ENCODE assay signal across 8 cellular contexts in the genomic region with DNA sequence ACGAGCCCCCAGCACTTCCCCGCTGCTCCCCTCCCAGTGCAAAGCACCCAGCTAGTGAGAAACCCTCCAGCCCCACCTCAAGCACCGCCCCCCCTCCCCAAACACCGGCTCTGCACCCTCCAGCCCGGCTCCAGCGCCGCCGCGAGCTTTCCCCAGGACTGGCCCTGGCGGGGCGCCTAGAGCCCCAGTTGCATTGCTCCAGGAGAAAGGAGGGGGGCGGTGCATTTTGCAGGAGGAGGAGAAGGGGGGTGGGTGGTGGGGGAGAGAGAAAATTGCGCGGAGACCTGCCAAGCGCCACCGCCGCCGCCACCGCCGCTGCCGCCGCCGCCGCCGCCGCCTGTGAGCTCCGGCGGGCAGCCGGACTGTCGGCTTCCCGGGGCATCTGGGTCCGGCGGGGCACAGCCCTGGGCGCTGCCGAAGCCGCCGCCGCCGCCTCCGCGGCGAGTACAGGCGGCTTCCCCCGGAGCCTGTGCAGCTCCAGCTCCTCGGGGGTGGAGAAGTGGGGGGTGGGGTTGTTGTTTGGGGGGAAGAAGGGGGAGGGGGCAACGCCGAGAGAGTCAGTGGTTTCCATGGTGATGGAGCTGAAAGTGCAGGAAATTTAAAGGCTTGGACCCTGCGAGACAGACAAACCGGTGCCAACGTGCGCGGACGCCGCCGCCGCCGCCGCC. TPM values are rescaled to one million over a fixed set of nuclear protein-coding genes. Genes with fewer than 3 reads are reported as not detected.
DNase-seq lines count a peak whose midpoint lies in the region; ATAC-seq and TF ChIP-seq lines count a peak whose summit lies in the region.

A gene (plus strand): TSS at position 627 of the 668 bp plus-strand sequence. CDS start 525 bp downstream, outside the sequence.

- peaks cover 27% of the 10 kb centered on the region for H3K4me1 Mint-ChIP-seq in HFFc6 (ENCODE audit: low read depth)

- H3K9me3 ChIP-seq in adipocyte (ENCODE audit: control insufficient read depth, low read length) (no peaks in the 10 kb centered on the region), heart right ventricle (no peaks in the 10 kb centered on the region), trophoblast cell (ENCODE audit: insufficient read depth, low read depth, low read length) (no peaks in the 10 kb centered on the region)

- H3K23ac ChIP-seq in trophoblast cell (ENCODE audit: low read length): no peak within 1 kb of the TSS

- peak within 1 kb of the TSS; percentile 94 for H2BK120ac ChIP-seq in trophoblast cell (ENCODE audit: insufficient read depth, low read length, poor library complexity)

- peaks cover 17% of the 10 kb centered on the region for H3K4me1 ChIP-seq in adipocyte (ENCODE audit: control insufficient read depth, insufficient read depth, low read length)
- H3K4me1 ChIP-seq in heart right ventricle: peaks cover 13 to 52% (median 37%) of the 10 kb centered on the region in 9 donors
- peaks cover 1 to 4% of the 10 kb centered on the region in 2 experiments for H3K4me1 ChIP-seq in trophoblast cell (ENCODE audit: control insufficient read depth in 1 of 2, insufficient read depth in 2 of 2, low read length in 2 of 2)

- no peaks in the 10 kb centered on the region for H3K36me3 Mint-ChIP-seq in HFFc6 (ENCODE audit: low read depth)

- peak within 1 kb of the TSS; percentile 89 for H3K4me3 Mint-ChIP-seq in HFFc6

- peak within 1 kb of the TSS; percentile 96 for H3K14ac ChIP-seq in trophoblast cell (ENCODE audit: low read length)

- peak within 1 kb of the TSS; percentile 83 for H3K4me3 ChIP-seq in adipocyte (ENCODE audit: low read length)
- peak within 1 kb of the TSS; percentile 30 to 78 (median 59) for H3K4me3 ChIP-seq in heart right ventricle
- peak within 1 kb of the TSS; percentile 95 for H3K4me3 ChIP-seq in trophoblast cell (ENCODE audit: low read depth, low read length)

- peak within 1 kb of the TSS; percentile 99 for H3K18ac ChIP-seq in trophoblast cell (ENCODE audit: low read length)

- H2AK5ac ChIP-seq in trophoblast cell (ENCODE audit: low read length): peak within 1 kb of the TSS; percentile 17

- H2BK5ac ChIP-seq in trophoblast cell (ENCODE audit: low read depth, low read length, poor library complexity): peak within 1 kb of the TSS; percentile 94

- DNase-seq in AG20443 (ENCODE audit: low spot score) (peak; percentile 75), HFFc6 (peak; percentile 65), RPMI7951 (ENCODE audit: low read depth) (peak; percentile 29), adipocyte (ENCODE audit: low read depth) (peak; percentile 78), heart right ventricle (peak; percentile 45 to 51), trophoblast cell (peak; percentile 48 to 61)

- peaks cover 18% of the 10 kb centered on the region for H3K79me2 ChIP-seq in trophoblast cell (ENCODE audit: control insufficient read depth, insufficient read depth, low read length, poor library complexity)

- peak within 1 kb of the TSS; percentile 97 for H3K4me2 ChIP-seq in trophoblast cell (ENCODE audit: low read length)

- H4K12ac ChIP-seq in trophoblast cell (ENCODE audit: low read depth, low read length): peak within 1 kb of the TSS; percentile 95

- peak within 1 kb of the TSS; percentile 99 for H2AFZ ChIP-seq in trophoblast cell (ENCODE audit: insufficient read depth, low read length, poor library complexity)

- H3K9me3 Mint-ChIP-seq in HFFc6: no peaks in the 10 kb centered on the region

- peak within 1 kb of the TSS; percentile 71 for H3K27ac Mint-ChIP-seq in HFFc6

- peaks cover 38% of the 10 kb centered on the region for H3K79me1 ChIP-seq in trophoblast cell (ENCODE audit: low read length)

- H3K4ac ChIP-seq in trophoblast cell (ENCODE audit: low read depth, low read length): peak within 1 kb of the TSS; percentile 92

- peak within 1 kb of the TSS; percentile 64 for H3K9ac ChIP-seq in adipocyte (ENCODE audit: low read length)
- H3K9ac ChIP-seq in trophoblast cell (ENCODE audit: low read length): peak within 1 kb of the TSS; percentile 92

- H3K36me3 ChIP-seq in adipocyte (ENCODE audit: control insufficient read depth, insufficient read depth, low read length, severe bottlenecking) (no peaks in the 10 kb centered on the region), heart right ventricle (no peaks in the 10 kb centered on the region), trophoblast cell (ENCODE audit: control insufficient read depth in 1 of 2, insufficient read depth in 2 of 2, low read length in 2 of 2) (peaks cover 2 to 3% of the 10 kb centered on the region in 2 experiments)

- ATAC-seq in heart right ventricle: peak; percentile 52 to 82 (median 66)
- ATAC-seq in GM21825 (IDR thresholded peaks at IDR 0.05; ENCODE audit: unreplicated experiment): no peak
- no peak for ATAC-seq in HG03280 (IDR thresholded peaks at IDR 0.05; ENCODE audit: unreplicated experiment)

- H3K27me3 ChIP-seq in adipocyte (replicated peaks; ENCODE audit: control insufficient read depth, insufficient read depth, low read length) (peaks cover 37% of the 10 kb centered on the region), heart right ventricle (peaks cover 0 to 96% (median 68%) of the 10 kb centered on the region in 7 donors), trophoblast cell (ENCODE audit: insufficient read depth, low read length) (no peaks in the 10 kb centered on the region)

- intact Hi-C loops in heart right ventricle (cut with DNase I): loop anchor here in 9 of 10 donors (2.0 to 10.0 kb wide), 8 partner anchors 82 to 189 kb away; no protein-coding TSS in a partner anchor

- H4K91ac ChIP-seq in trophoblast cell (ENCODE audit: low read depth, low read length): peak within 1 kb of the TSS; percentile 98

- peaks cover 15% of the 10 kb centered on the region; the same call in 1 of the 2 replicates for H3K27me3 Mint-ChIP-seq in HFFc6 (ENCODE audit: insufficient read depth)

- peak within 1 kb of the TSS; percentile 95 for H2BK12ac ChIP-seq in trophoblast cell (ENCODE audit: low read length)

- no peak for TF ChIP-seq CTCF in HFFc6 (IDR thresholded peaks at IDR 0.05)
- TF ChIP-seq CTCF in heart right ventricle (IDR thresholded peaks at IDR 0.05): no peak

- H4K8ac ChIP-seq in trophoblast cell (ENCODE audit: low read depth, low read length): peak within 1 kb of the TSS; percentile 87

- peak within 1 kb of the TSS in 7 of 10 donors; percentile 20 to 63 (median 44) for H3K27ac ChIP-seq in heart right ventricle
- peak within 1 kb of the TSS; percentile 99 for H3K27ac ChIP-seq in trophoblast cell (ENCODE audit: low read depth, low read length)

- 0% methylated on average over 54 to 58 of the region's 58 CpGs for WGBS in heart right ventricle, 2 donors
- WGBS in trophoblast cell (ENCODE audit: extremely low coverage, insufficient coverage, insufficient read length): no CpG with 5 or more reads among the region's 58 CpGs

RNA-seq across cellular contexts. Expression of the gene that starts here (rescaled TPM):
- 10 to 100 TPM; 18.3 to 21.2 (median 19.4) TPM for total RNA-seq in HFFc6 (2021; fragmentation: NEBNext Ultra II Directional; extraction: Animal tissue kit (Norgen Biotek cat#: 25700))
- 0.12 TPM in 1 of 2 replicates, not detected in the other for total RNA-seq in RPMI7951 (2014; rRNA removed; shearing (Covaris generic))
- under 1 TPM in 9 of 10 donors, not detected in 1; 0.11 to 0.48 (median 0.16) TPM for total RNA-seq in heart right ventricle
- polyA plus RNA-seq in heart right ventricle: under 1 TPM; 0.15 to 0.25 TPM
- polyA plus RNA-seq in trophoblast cell (2013): 94.9 and 103 TPM in 2 replicates

Comparison
In these comparisons a context has a peak if more than half of its experiments do, and no peak if none do; other contexts are left out.
1. RNA of the gene that starts here (total RNA-seq): 18.3 to 21.2 TPM in HFFc6; 0.11 to 0.48 TPM in heart right ventricle and 0.12 TPM in RPMI7951; every median in the first group is over 10 times any median in the second.
2. Peak in DNase-seq in RPMI7951; RNA of the gene not detected or under 1 TPM.
3. Peak in DNase-seq, ATAC-seq, H3K4me3 ChIP-seq and H3K27ac ChIP-seq in heart right ventricle; RNA of the gene not detected or under 1 TPM.
4. Peak in every context shown above with its lines, with median percentiles within 50 percentile points of each other: DNase-seq and H3K4me3 ChIP-seq.